8 cellular contexts compared by ENCODE assay signal in the genomic region with DNA sequence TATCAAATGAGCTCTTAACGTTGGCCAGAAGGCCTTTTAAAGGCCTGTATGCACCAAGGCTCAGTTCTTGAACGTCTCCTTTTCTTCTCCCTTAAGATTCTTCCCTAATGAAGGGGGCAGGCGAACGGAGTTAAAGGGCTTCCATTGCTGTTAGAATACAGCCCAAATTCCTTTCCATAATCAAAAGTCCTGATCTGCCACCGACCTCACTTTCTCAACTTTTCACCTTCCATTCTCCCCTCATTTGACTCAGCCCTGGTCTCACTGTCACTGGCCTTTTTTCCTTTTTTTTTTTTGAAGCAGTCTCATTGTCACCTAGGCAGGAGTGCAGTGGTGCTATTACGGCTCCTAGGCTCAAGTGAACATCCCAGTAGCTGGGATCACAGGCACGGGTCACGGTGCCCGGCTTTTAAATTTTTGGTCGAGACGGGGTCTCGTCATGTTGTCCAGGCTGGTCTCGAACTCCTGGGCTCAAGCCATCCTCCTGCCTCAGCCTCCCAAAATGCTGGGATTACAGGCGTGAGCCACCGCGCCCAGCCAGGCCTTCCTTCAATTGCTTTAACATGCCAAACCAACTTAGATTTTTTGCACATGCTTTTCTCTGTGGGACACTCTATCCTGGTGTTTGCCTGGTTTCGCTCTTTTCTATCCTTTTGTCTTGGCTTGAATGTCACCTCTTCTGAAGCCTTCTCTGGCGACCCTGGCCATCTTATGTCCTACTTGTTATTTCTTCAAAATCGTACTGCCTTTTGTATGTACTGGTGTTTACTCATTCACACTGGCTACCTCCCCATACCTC.
DNase-seq lines count a peak whose midpoint lies in the region; ATAC-seq lines count a peak whose summit lies in the region.

No MANE protein-coding gene starts in this region.

- H3K9ac ChIP-seq in duodenal mucosa (ENCODE audit: low read depth in 1 of 2, low read length in 2 of 2): peak overlapping the region; percentile 49 to 75

- no peaks in the 10 kb centered on the region for H3K36me3 ChIP-seq in ACC112 (ENCODE audit: insufficient read depth, low read length)
- H3K36me3 ChIP-seq in KOPT-K1 (ENCODE audit: insufficient read depth, low read length): no peaks in the 10 kb centered on the region
- no peaks in the 10 kb centered on the region for H3K36me3 ChIP-seq in duodenal mucosa (ENCODE audit: control insufficient read depth in 1 of 2, insufficient read depth in 2 of 2, low read length in 2 of 2)
- H3K36me3 ChIP-seq in muscle layer of duodenum (ENCODE audit: control insufficient read depth in 1 of 2, insufficient read depth in 2 of 2, low read length in 2 of 2): peaks cover 0 to 4% of the 10 kb centered on the region in 2 donors

- ATAC-seq in GM18502 (IDR thresholded peaks at IDR 0.05; ENCODE audit: poor library complexity, unreplicated experiment): no peak

- H3K4me1 ChIP-seq in ACC112 (ENCODE audit: control insufficient read depth, insufficient read depth, low read length, unreplicated experiment) (peaks cover 20% of the 10 kb centered on the region), duodenal mucosa (ENCODE audit: control insufficient read depth in 1 of 2, insufficient read depth in 2 of 2, low read length in 2 of 2) (peaks cover 18 to 34% of the 10 kb centered on the region in 2 donors), muscle layer of duodenum (ENCODE audit: control insufficient read depth in 1 of 2, insufficient read depth in 2 of 2, low read length in 2 of 2) (peaks cover 5 to 9% of the 10 kb centered on the region in 2 donors)

- H3K79me2 ChIP-seq in ACC112 (ENCODE audit: control insufficient read depth, insufficient read depth, low read length, unreplicated experiment): peaks cover 32% of the 10 kb centered on the region

- H3K9me3 ChIP-seq in KOPT-K1 (ENCODE audit: insufficient read depth, low read length, poor library complexity, severe bottlenecking) (no peaks in the 10 kb centered on the region), duodenal mucosa (ENCODE audit: control insufficient read depth in 1 of 2, low read length in 2 of 2) (no peaks in the 10 kb centered on the region), muscle layer of duodenum (ENCODE audit: control insufficient read depth in 1 of 2, low read length in 2 of 2) (no peaks in the 10 kb centered on the region)

- H3K27ac ChIP-seq in ACC112 (ENCODE audit: low read depth, low read length) (peak overlapping the region; percentile 96), KOPT-K1 (ENCODE audit: low read depth, low read length, poor library complexity, severe bottlenecking) (peak overlapping the region; percentile 88), duodenal mucosa (ENCODE audit: low read depth, low read length) (peak overlapping the region; percentile 59), muscle layer of duodenum (ENCODE audit: low read length) (peak overlapping the region; percentile 98)

- DNase-seq in DMS79 (lab: John Stamatoyannopoulos, UW): no peak
- DNase-seq in stimulated activated CD4-positive, alpha-beta T cell treated with anti-CD3 and anti-CD28 coated beads, Interleukin-15, amount 100 ng/mL, for 24 hours: no peak
- no peak for DNase-seq in NK-92 (lab: John Stamatoyannopoulos, UW; ENCODE audit: unreplicated experiment)

- H3K4me3 ChIP-seq in ACC112 (ENCODE audit: low read depth, low read length) (peak overlapping the region; percentile 90), duodenal mucosa (ENCODE audit: low read depth in 1 of 2, low read length in 2 of 2) (peak overlapping the region; percentile 61 to 94), muscle layer of duodenum (ENCODE audit: low read depth in 1 of 2, low read length in 2 of 2) (peak overlapping the region; percentile 79 to 86)

- peak overlapping the region; percentile 98 for H2AFZ ChIP-seq in ACC112 (ENCODE audit: low read length, unreplicated experiment)

- no peaks in the 10 kb centered on the region for H3K27me3 ChIP-seq in ACC112 (ENCODE audit: insufficient read depth, low read length)
- no peaks in the 10 kb centered on the region for H3K27me3 ChIP-seq in duodenal mucosa (ENCODE audit: control insufficient read depth in 1 of 2, insufficient read depth in 2 of 2, low read length in 2 of 2)
- no peaks in the 10 kb centered on the region for H3K27me3 ChIP-seq in muscle layer of duodenum (ENCODE audit: low read depth, low read length)
